ENCODE assay signal across 18 cellular contexts in genomic region chr17:17779015-17779611, GRCh38. TPM values are rescaled to one million over a fixed set of nuclear protein-coding genes. Genes with fewer than 3 reads are reported as not detected.
A peak's percentile ranks its signal among the peaks of the same experiment; 100 is the strongest.
DNase-seq lines count a peak whose midpoint lies in the region; ATAC-seq, FAIRE-seq and TF ChIP-seq lines count a peak whose summit lies in the region.
"Had no signal": no experiment of that assay in that cellular context is flagged by ENCODE, and none has a peak within 500 bp of the region (broad histone marks: within the 10 kb centered on the region; RNA-seq: fewer than 3 reads in every experiment).

No MANE protein-coding gene starts in this region.

- H3K9me3 ChIP-seq in HepG2 (ENCODE audit: low read length) (no peaks in the 10 kb centered on the region), right lobe of liver (no peaks in the 10 kb centered on the region), sigmoid colon (no peaks in the 10 kb centered on the region)
- H3K9me3 ChIP-seq: A549 had no signal

- peaks cover 3% of the 10 kb centered on the region for H3K79me2 ChIP-seq in HepG2 (ENCODE audit: insufficient read depth, low read length)

- H3K36me3 Mint-ChIP-seq in T-cell, result peaks cover 4% of the 10 kb centered on the region
- H3K36me3 Mint-ChIP-seq: natural killer cell; stimulated activated memory B cell treated with anti-CD40 and anti-IgM and Interleukin-4, amounts not matched to agents 10 μg/mL and 1 μg/mL and 100 μg/mL, for 72 hours had no signal

- TF ChIP-seq POLR2A in HepG2 (IDR thresholded peaks at IDR 0.05; ENCODE audit: insufficient read depth in 1 of 2, low read depth in 2 of 2, low read length in 2 of 2) (no peak), right lobe of liver (IDR thresholded peaks at IDR 0.05) (no peak), sigmoid colon (IDR thresholded peaks at IDR 0.05) (no peak)

- H3K36me3 ChIP-seq in HepG2 (replicated peaks in 1 of 2; ENCODE audit: control insufficient read depth in 1 of 2, insufficient read depth in 2 of 2, low read length in 2 of 2), result peaks cover 0 to 2% of the 10 kb centered on the region in 2 experiments; a peak in 1 of 5 replicates
- H3K36me3 ChIP-seq in right lobe of liver, result no peaks in the 10 kb centered on the region
- no peaks in the 10 kb centered on the region for H3K36me3 ChIP-seq in sigmoid colon

- TF ChIP-seq EP300 in HepG2 (IDR thresholded peaks at IDR 0.05; ENCODE audit: low read depth in 2 of 2, low read length in 2 of 2), result no peak
- no peak for TF ChIP-seq EP300 in HepG2 (CRISPR knock-in tag; IDR thresholded peaks at IDR 0.05; ENCODE audit: borderline replicate concordance)
- TF ChIP-seq EP300 in sigmoid colon (IDR thresholded peaks at IDR 0.05), result no peak

- H3K27me3 Mint-ChIP-seq in T-cell, result peaks cover 0 to 3% of the 10 kb centered on the region in 2 donors

- CTCF ChIA-PET in HepG2 (lab: Yijun Ruan, JAX; ENCODE audit: low intra/inter-chr PET ratio, low total read pairs) (no interaction called here), GM10248 (lab: Yijun Ruan, JAX) (interaction anchor here (1.1 to 1.5 kb wide), 2 partner anchors 32 to 87 kb away, joined by 3 to 4 read pairs; no protein-coding TSS in a partner anchor), T-cell (lab: Charles Lee) (no interaction called here)

- peaks cover 25% of the 10 kb centered on the region for H4K20me1 ChIP-seq in HepG2 (ENCODE audit: insufficient read depth, low read length)

- H3K4me2 ChIP-seq in HepG2 (ENCODE audit: low read depth, low read length), result peak overlapping the region; percentile 8
- H3K4me2 ChIP-seq: A549 had no signal

- TF ChIP-seq RAD21 in HepG2 (CRISPR knock-in tag; IDR thresholded peaks at IDR 0.05), result no peak

- no peaks in the 10 kb centered on the region for H3K9me3 Mint-ChIP-seq in T-cell
- H3K9me3 Mint-ChIP-seq: natural killer cell; stimulated activated memory B cell treated with anti-CD40 and anti-IgM and Interleukin-4, amounts not matched to agents 10 μg/mL and 1 μg/mL and 100 μg/mL, for 72 hours had no signal

- WGBS in HepG2 (ENCODE audit: low lambda C conversion rate), result 41% methylated on average over 10 of the region's 16 CpGs
- 65% methylated on average over 6 of the region's 16 CpGs for WGBS in right lobe of liver (ENCODE audit: insufficient coverage, low coverage, low lambda C conversion rate, missing lambda C conversion rate)
- 81 to 82% methylated on average over 16 of the region's 16 CpGs for WGBS in sigmoid colon, 2 donors

- H3K27ac Mint-ChIP-seq in T-cell, result no peak overlapping the region
- H3K27ac Mint-ChIP-seq: natural killer cell; stimulated activated memory B cell treated with anti-CD40 and anti-IgM and Interleukin-4, amounts not matched to agents 10 μg/mL and 1 μg/mL and 100 μg/mL, for 72 hours had no signal

- in situ Hi-C loops in HepG2 (cut with HindIII; ENCODE audit: extremely low pct_ligation_motif_present, low pct_unique_long_range_greater_than_20kb), result no loop called here

- H3K4me3 Mint-ChIP-seq in T-cell, result no peak overlapping the region
- H3K4me3 Mint-ChIP-seq: natural killer cell; stimulated activated memory B cell treated with anti-CD40 and anti-IgM and Interleukin-4, amounts not matched to agents 10 μg/mL and 1 μg/mL and 100 μg/mL, for 72 hours had no signal

- H3K4me1 Mint-ChIP-seq in T-cell, result peaks cover 8 to 12% (median 11%) of the 10 kb centered on the region in 3 donors

- ATAC-seq in HepG2 (peak; percentile 48), right lobe of liver (no peak), HG03280 (IDR thresholded peaks at IDR 0.05; ENCODE audit: unreplicated experiment) (no peak), T-cell (replicated peaks in 1 of 4) (no peak)
- ATAC-seq: A549; natural killer cell; stimulated activated memory B cell treated with anti-CD40 and anti-IgM and Interleukin-4, amounts not matched to agents 10 μg/mL and 1 μg/mL and 100 μg/mL, for 72 hours had no signal

- no peak overlapping the region for H2AFZ ChIP-seq in HepG2 (ENCODE audit: low read length)

- H3K4me1 ChIP-seq in HepG2 (ENCODE audit: insufficient read depth, low read length) (peaks cover 51% of the 10 kb centered on the region), right lobe of liver (peaks cover 0 to 22% (median 8%) of the 10 kb centered on the region in 4 donors), sigmoid colon (peaks cover 2 to 90% (median 77%) of the 10 kb centered on the region in 4 donors)

- H3K27ac ChIP-seq in HepG2 (ENCODE audit: extremely low read length, insufficient read depth, low read length) (peak overlapping the region; percentile 26), right lobe of liver (peak overlapping the region in 1 of 3 donors; percentile 18), layer of hippocampus (ENCODE audit: low read depth, low read length) (peak overlapping the region; percentile 85), sigmoid colon (peak overlapping the region; percentile 87 to 93 (median 92))

- H3K4me3 ChIP-seq in HepG2 (replicated peaks in 1 of 3; ENCODE audit: insufficient read depth in 1 of 3, low read depth in 2 of 3, low read length in 3 of 3), result no peak overlapping the region; a peak in 1 of 6 replicates
- no peak overlapping the region for H3K4me3 ChIP-seq in right lobe of liver
- H3K4me3 ChIP-seq in sigmoid colon, result no peak overlapping the region
- H3K4me3 ChIP-seq: A549 had no signal

- DNase-seq in HepG2 (ENCODE audit: low spot score) (peak; percentile 62), right lobe of liver (no peak), sigmoid colon (no peak), NCI-H187 treated with DMSO at 0.1 percent for 48 hours (lab: John Stamatoyannopoulos, UW) (no peak), GM10248 (ENCODE audit: extremely low spot score) (no peak), T-cell (no peak)
- DNase-seq: activated CD4-positive, alpha-beta T cell treated with anti-CD3 and anti-CD28 coated beads, Interleukin-2, amount 50 U/mL, for 1 hour; activated effector memory CD4-positive, alpha-beta T cell treated with Interleukin-2 at 50 U/mL for 16 hours; GOT3; natural killer cell; NCI-H1105; NCI-H748 treated with DMSO at 0.1 percent for 48 hours; stimulated activated CD4-positive, alpha-beta T cell treated with anti-CD3 and anti-CD28 coated beads, Interleukin-1b, Interleukin-23, amount 100 ng/mL, for 48 hours; SW 1271 had no signal

- no peak for FAIRE-seq in HepG2 (lab: Jason Lieb, UNC)
- FAIRE-seq: A549 had no signal

- no TSS peak for BruUV-seq in HepG2 (replicated peaks; lab: Mats Ljungman, UMichigan)

- intact Hi-C loops in HepG2 (cut with micrococcal nuclease; ENCODE audit: unreplicated experiment) (no loop called here), right lobe of liver (cut with DNase I) (no loop called here), sigmoid colon (cut with DNase I) (no loop called here)

- no peaks in the 10 kb centered on the region for H3K27me3 ChIP-seq in HepG2 (ENCODE audit: control insufficient read depth in 1 of 2, insufficient read depth in 2 of 2, low read length in 2 of 2)
- no peaks in the 10 kb centered on the region for H3K27me3 ChIP-seq in right lobe of liver
- H3K27me3 ChIP-seq in layer of hippocampus (ENCODE audit: control insufficient read depth, insufficient read depth, low read length), result no peaks in the 10 kb centered on the region
- H3K27me3 ChIP-seq in sigmoid colon, result no peaks in the 10 kb centered on the region

- H3K9ac ChIP-seq in HepG2 (ENCODE audit: insufficient read depth, low read depth, low read length), result 0 out of 2 replicates have a peak overlapping the region, but pooled peaks have one; percentile 1

- TF ChIP-seq CTCF in HepG2 (CRISPR knock-in tag; IDR thresholded peaks at IDR 0.05) (no peak), right lobe of liver (IDR thresholded peaks at IDR 0.05) (no peak), sigmoid colon (IDR thresholded peaks at IDR 0.05) (no peak), GM10248 (IDR thresholded peaks at IDR 0.05; ENCODE audit: control extremely low read depth, extremely low read depth, low read depth, missing control alignments) (no peak)

- POLR2A ChIA-PET in HepG2 (lab: Yijun Ruan, JAX), result no interaction called here
- POLR2A ChIA-PET in GM10248 (lab: Yijun Ruan, JAX), result no interaction called here
- POLR2A ChIA-PET in T-cell (lab: Charles Lee), result no interaction called here

TF ChIP-seq in HepG2, 621 proteins besides CTCF, POLR2A, EP300 and RAD21 (continues in another document):
- TF ChIP-seq ZNF264 (CRISPR knock-in tag; IDR thresholded peaks at IDR 0.05) (no peak), HNRNPH1 (optimal IDR thresholded peaks at IDR 0.05; ENCODE audit: low read depth, low read length) (no peak), ZNF317 (CRISPR knock-in tag; IDR thresholded peaks at IDR 0.05) (peak; percentile 45; the same call in 1 of the 2 replicates), ZNF558 (CRISPR knock-in tag; IDR thresholded peaks at IDR 0.05; ENCODE audit: borderline replicate concordance) (no peak), ZNF232 (CRISPR knock-in tag; IDR thresholded peaks at IDR 0.05; ENCODE audit: borderline replicate concordance) (no peak)

RNA-seq across cellular contexts. Expression of gene SREBF1, which starts 57.7 kb away (rescaled TPM):
- 12.6 and 34.3 TPM in 2 replicates for total RNA-seq in HepG2 (2016; rRNA removed; fragmentation: Illumina TruSeq; extraction: Trizol)
- 17.8 and 21.9 TPM in 2 replicates for total RNA-seq in HepG2 (2016; cell fraction: cytosol; rRNA removed; fragmentation: Illumina TruSeq; extraction: Trizol; ENCODE audit: low read depth)
- 11.7 and 40.3 TPM in 2 replicates for total RNA-seq in HepG2 (2016; cell fraction: insoluble cytoplasmic fraction; rRNA removed; fragmentation: Illumina TruSeq; extraction: Trizol)
- total RNA-seq in HepG2 (2016; cell fraction: membrane; rRNA removed; fragmentation: Illumina TruSeq; extraction: Trizol), result 12.6 and 16.8 TPM in 2 replicates
- 53.2 and 57.7 TPM in 2 replicates for total RNA-seq in HepG2 (2016; cell fraction: nucleus; rRNA removed; fragmentation: Illumina TruSeq; extraction: Trizol)
- 38.0 and 57.5 TPM in 2 replicates for polyA plus RNA-seq in HepG2 (2011; rRNA removed)
- polyA plus RNA-seq in HepG2 (2011; cell fraction: cytosol; rRNA removed), result 16.6 and 23.2 TPM in 2 replicates
- 385 and 409 TPM in 2 replicates for polyA plus RNA-seq in HepG2 (2011; cell fraction: nucleus; rRNA removed)
- polyA plus RNA-seq in HepG2 (2012), result 60.2 and 60.8 TPM in 2 replicates
- polyA plus RNA-seq in HepG2 (2016; cell fraction: cytosol; fragmentation: Illumina TruSeq; extraction: Trizol; ENCODE audit: low read depth), result 3.6 and 4.8 TPM in 2 replicates
- polyA plus RNA-seq in HepG2 (2016; cell fraction: insoluble cytoplasmic fraction; fragmentation: Illumina TruSeq; extraction: Trizol; ENCODE audit: low read depth), result 11.3 and 14.1 TPM in 2 replicates
- polyA plus RNA-seq in HepG2 (2016; cell fraction: membrane; fragmentation: Illumina TruSeq; extraction: Trizol; ENCODE audit: low read depth), result 7.4 and 8.0 TPM in 2 replicates
- 156 and 162 TPM in 2 replicates for polyA plus RNA-seq in HepG2 (2016; cell fraction: nucleus; fragmentation: Illumina TruSeq; extraction: Trizol; ENCODE audit: insufficient read depth, low read depth)
- 70.2 and 130 TPM in 2 replicates for polyA minus RNA-seq in HepG2 (2011; rRNA and poly(A)+ RNA removed; ENCODE audit: low replicate concordance)
- polyA minus RNA-seq in HepG2 (2011; cell fraction: cytosol; rRNA and poly(A)+ RNA removed), result 35.3 and 56.1 TPM in 2 replicates
- polyA minus RNA-seq in HepG2 (2011; cell fraction: nucleus; rRNA and poly(A)+ RNA removed), result 93.2 and 119 TPM in 2 replicates
- 100 to 1,000 TPM in 4 of 6 experiments, 10 to 100 TPM in 2; 63.8 to 246 (median 173) TPM for total RNA-seq in right lobe of liver
- 10 to 100 TPM; 26.0 to 53.5 (median 43.5) TPM for total RNA-seq in sigmoid colon
- 100 to 1,000 TPM in 1 of 3 donors, 10 to 100 TPM in 2; 10.2 to 172 (median 14.3) TPM for polyA plus RNA-seq in sigmoid colon
- 100 to 1,000 TPM in 2 of 5 donors, 10 to 100 TPM in 3; 24.6 to 279 (median 38.9) TPM for total RNA-seq in T-cell
